8 cellular contexts compared by ENCODE assay signal in the genomic region with DNA sequence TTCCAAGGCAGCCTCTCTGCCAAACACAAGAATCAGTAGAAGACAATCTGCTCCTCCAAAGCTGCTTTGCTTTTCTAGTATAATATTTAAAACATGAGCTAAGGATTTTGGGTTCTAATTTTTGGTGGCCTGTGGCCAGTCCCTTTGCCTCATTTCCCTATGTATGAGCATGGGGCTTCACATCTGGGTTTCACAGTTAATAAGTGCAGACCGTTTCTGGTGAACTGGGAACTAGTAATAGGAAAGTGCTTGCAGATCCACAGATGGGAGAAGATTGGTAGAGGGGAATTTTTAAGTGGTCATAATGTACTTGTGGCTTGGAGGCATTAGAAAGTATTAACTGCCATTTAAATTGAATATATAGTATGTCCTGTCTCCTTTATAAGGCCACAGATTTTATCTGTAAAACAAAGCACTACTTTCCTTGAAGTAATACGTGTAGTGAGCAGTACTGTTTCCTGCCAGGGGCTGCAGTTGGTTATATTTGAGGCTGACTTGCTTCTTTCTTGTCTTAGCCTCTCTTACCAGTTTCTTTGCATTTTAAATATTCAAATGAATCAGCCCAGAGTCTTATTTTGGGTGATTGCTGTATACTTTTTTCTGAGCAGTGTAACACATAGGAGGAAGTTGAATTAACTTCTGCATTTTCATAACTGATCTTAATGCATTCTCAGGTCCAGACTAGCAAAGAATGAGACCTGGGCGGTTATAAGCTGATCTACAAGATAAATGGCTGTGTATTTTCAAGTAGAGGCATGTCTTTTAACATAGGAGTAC. TPM values are rescaled to one million over a fixed set of nuclear protein-coding genes. Genes with fewer than 3 reads are reported as not detected.
A peak's percentile ranks its signal among the peaks of the same experiment; 100 is the strongest.
DNase-seq lines count a peak whose midpoint lies in the region; ATAC-seq and TF ChIP-seq lines count a peak whose summit lies in the region.

No MANE protein-coding gene starts in this region.

- H3K9me3 ChIP-seq in GM23248 (ENCODE audit: low read depth) (no peaks in the 10 kb centered on the region), MM.1S (replicated peaks; ENCODE audit: insufficient read depth, low read length) (no peaks in the 10 kb centered on the region), mesodermal cell (ENCODE audit: control insufficient read depth, low read length) (no peaks in the 10 kb centered on the region)

- H3K27ac ChIP-seq in GM23248 (peak overlapping the region; percentile 88), MM.1S (ENCODE audit: low read length) (peak overlapping the region; percentile 85), mesodermal cell (ENCODE audit: low read depth, low read length, severe bottlenecking) (peak overlapping the region; percentile 86)

- no peak for TF ChIP-seq CTCF in MM.1S (IDR thresholded peaks at IDR 0.05; ENCODE audit: low read length)

- peaks cover 31% of the 10 kb centered on the region for H3F3A ChIP-seq in GM23248 (ENCODE audit: insufficient read depth)
- peaks cover 68% of the 10 kb centered on the region for H3F3A ChIP-seq in MM.1S (ENCODE audit: insufficient read depth, low read length)

- H2AFZ ChIP-seq in GM23248 = no peak overlapping the region
- no peak overlapping the region for H2AFZ ChIP-seq in MM.1S (ENCODE audit: low read length)

- H4K20me1 ChIP-seq in GM23248 (ENCODE audit: insufficient read depth) = peaks cover 45% of the 10 kb centered on the region
- H4K20me1 ChIP-seq in MM.1S (ENCODE audit: insufficient read depth, low read length) = peaks cover 9% of the 10 kb centered on the region; the same call in 1 of the 2 replicates

- peaks cover 5% of the 10 kb centered on the region; the same call in 1 of the 2 replicates for H3K36me3 ChIP-seq in GM23248 (ENCODE audit: low read depth)
- H3K36me3 ChIP-seq in MM.1S (replicated peaks; ENCODE audit: insufficient read depth, low read length) = peaks cover 14% of the 10 kb centered on the region; the same call in 1 of the 2 replicates
- peaks cover 40% of the 10 kb centered on the region for H3K36me3 ChIP-seq in mesodermal cell (ENCODE audit: control insufficient read depth, insufficient read depth, low read length)

- WGBS in GM23248 (ENCODE audit: low coverage in 1 of 2, low lambda C conversion rate in 2 of 2, missing lambda C conversion rate in 2 of 2), 2 experiments = 2 to 7% methylated on average over 3 of the region's 3 CpGs
- 0 to 11% methylated on average over 1 to 2 of the region's 3 CpGs for WGBS in mesodermal cell (ENCODE audit: insufficient coverage in 2 of 2), 2 experiments

- peak; percentile 73 for TF ChIP-seq POLR2A in GM18505 (IDR thresholded peaks at IDR 0.05; ENCODE audit: borderline replicate concordance, extremely low read depth, insufficient read depth, insufficient read length)

- H3K27me3 ChIP-seq in GM23248 (replicated peaks; ENCODE audit: insufficient read depth) = no peaks in the 10 kb centered on the region
- H3K27me3 ChIP-seq in MM.1S (replicated peaks; ENCODE audit: insufficient read depth, low read length) = no peaks in the 10 kb centered on the region

- H3K4me1 ChIP-seq in GM23248 (ENCODE audit: insufficient read depth) (peaks cover 49% of the 10 kb centered on the region), MM.1S (ENCODE audit: low read length) (peaks cover 38% of the 10 kb centered on the region), mesodermal cell (ENCODE audit: control insufficient read depth, insufficient read depth, low read length, poor library complexity, severe bottlenecking) (peaks cover 15% of the 10 kb centered on the region)

- peak overlapping the region; percentile 99 for H3K4me3 ChIP-seq in GM23248
- H3K4me3 ChIP-seq in MM.1S (ENCODE audit: low read length) = peak overlapping the region; percentile 94
- peak overlapping the region; percentile 100 for H3K4me3 ChIP-seq in mesodermal cell (ENCODE audit: extremely low read depth, insufficient read depth, low read length, poor library complexity, severe bottlenecking)

- H3K9ac ChIP-seq in GM23248 (peak overlapping the region; percentile 98), MM.1S (ENCODE audit: low read length) (peak overlapping the region; percentile 92)

- H3K4me2 ChIP-seq in GM23248 (ENCODE audit: unreplicated experiment) (peak overlapping the region; percentile 100), MM.1S (ENCODE audit: low read depth, low read length) (peak overlapping the region; percentile 88)

- H3K9me2 ChIP-seq in GM23248 (ENCODE audit: insufficient read depth) (no peaks in the 10 kb centered on the region), MM.1S (replicated peaks; ENCODE audit: insufficient read depth, low read length) (no peaks in the 10 kb centered on the region)

- ATAC-seq in GM18505 (IDR thresholded peaks at IDR 0.05; ENCODE audit: unreplicated experiment) = peak; percentile 29

- H3K79me2 ChIP-seq in GM23248 (ENCODE audit: insufficient read depth) (peaks cover 76% of the 10 kb centered on the region), MM.1S (ENCODE audit: low read length) (peaks cover 74% of the 10 kb centered on the region)

- DNase-seq in GM23248 (peak; percentile 36), MM.1S (peak; percentile 33), astrocyte of the hippocampus (ENCODE audit: low read depth, low spot score) (peak; percentile 9), hippocampal formation (lab: John Stamatoyannopoulos, UW) (no peak), COR-L47 (lab: John Stamatoyannopoulos, UW) (no peak)
- DNase-seq in stimulated activated CD8-positive, alpha-beta memory T cell treated with anti-CD3 and anti-CD28 coated beads, Interleukin-4, amount 100 ng/mL, for 48 hours = no peak

- in situ Hi-C loops in GM23248 (cut with MboI) = no loop called here

RNA-seq across cellular contexts. Expression of a gene that starts 1.6 kb away (rescaled TPM):
- 568 and 644 TPM in 2 replicates for total RNA-seq in GM23248 (2014; rRNA removed; shearing (Covaris generic))
- 837 and 851 TPM in 2 replicates for polyA plus RNA-seq in GM23248 (2016; fragmentation: Nextera tagmentation; extraction: Ambion mirVana)
- polyA plus RNA-seq in mesodermal cell (2013, experiment 1 of 2) = 418 TPM
- 394 TPM for polyA plus RNA-seq in mesodermal cell (2013, experiment 2 of 2)

RNA-seq across cellular contexts. Expression of a gene that starts 42.2 kb away (rescaled TPM):
- total RNA-seq in GM23248 (2014; rRNA removed; shearing (Covaris generic)) = not detected in 2 replicates
- 0.14 TPM in 1 of 2 replicates, not detected in the other for polyA plus RNA-seq in GM23248 (2016; fragmentation: Nextera tagmentation; extraction: Ambion mirVana)
- polyA plus RNA-seq in mesodermal cell (2013, experiment 1 of 2) = 4.7 TPM
- 6.3 TPM for polyA plus RNA-seq in mesodermal cell (2013, experiment 2 of 2)

RNA-seq across cellular contexts. Expression of a gene that starts 51.3 kb away (rescaled TPM):
- total RNA-seq in GM23248 (2014; rRNA removed; shearing (Covaris generic)) = 117 and 191 TPM in 2 replicates
- polyA plus RNA-seq in GM23248 (2016; fragmentation: Nextera tagmentation; extraction: Ambion mirVana) = 112 and 114 TPM in 2 replicates
- polyA plus RNA-seq in mesodermal cell (2013, experiment 1 of 2) = 69.8 TPM
- polyA plus RNA-seq in mesodermal cell (2013, experiment 2 of 2) = 59.2 TPM

RNA-seq across cellular contexts. Expression of a gene that starts 51.7 kb away (rescaled TPM):
- total RNA-seq in GM23248 (2014; rRNA removed; shearing (Covaris generic)) = 22.8 and 28.6 TPM in 2 replicates
- 79.3 and 82.7 TPM in 2 replicates for polyA plus RNA-seq in GM23248 (2016; fragmentation: Nextera tagmentation; extraction: Ambion mirVana)
- 51.7 TPM for polyA plus RNA-seq in mesodermal cell (2013, experiment 1 of 2)
- 50.0 TPM for polyA plus RNA-seq in mesodermal cell (2013, experiment 2 of 2)

RNA-seq across cellular contexts. Expression of a gene that starts 51.8 kb away (rescaled TPM):
- not detected in 2 replicates for total RNA-seq in GM23248 (2014; rRNA removed; shearing (Covaris generic))
- not detected in 2 replicates for polyA plus RNA-seq in GM23248 (2016; fragmentation: Nextera tagmentation; extraction: Ambion mirVana)
- not detected for polyA plus RNA-seq in mesodermal cell (2013, experiment 1 of 2)
- not detected for polyA plus RNA-seq in mesodermal cell (2013, experiment 2 of 2)

Comparison
In these comparisons a context has a peak if more than half of its experiments do, and no peak if none do; other contexts are left out.
1. DNase-seq: peak in GM23248 (single experiment), MM.1S (single experiment) and astrocyte of the hippocampus (single experiment); none in hippocampal formation (0 of 2), stimulated activated CD8-positive, alpha-beta memory T cell treated with anti-CD3 and anti-CD28 coated beads, Interleukin-4, amount 100 ng/mL, for 48 hours (single experiment) and COR-L47 (single experiment).
2. Peak in every context shown above with its lines, with median percentiles within 50 percentile points of each other: H3K27ac ChIP-seq and H3K4me3 ChIP-seq.